Comparison of ENCODE assay signal across 8 cellular contexts in the genomic region with DNA sequence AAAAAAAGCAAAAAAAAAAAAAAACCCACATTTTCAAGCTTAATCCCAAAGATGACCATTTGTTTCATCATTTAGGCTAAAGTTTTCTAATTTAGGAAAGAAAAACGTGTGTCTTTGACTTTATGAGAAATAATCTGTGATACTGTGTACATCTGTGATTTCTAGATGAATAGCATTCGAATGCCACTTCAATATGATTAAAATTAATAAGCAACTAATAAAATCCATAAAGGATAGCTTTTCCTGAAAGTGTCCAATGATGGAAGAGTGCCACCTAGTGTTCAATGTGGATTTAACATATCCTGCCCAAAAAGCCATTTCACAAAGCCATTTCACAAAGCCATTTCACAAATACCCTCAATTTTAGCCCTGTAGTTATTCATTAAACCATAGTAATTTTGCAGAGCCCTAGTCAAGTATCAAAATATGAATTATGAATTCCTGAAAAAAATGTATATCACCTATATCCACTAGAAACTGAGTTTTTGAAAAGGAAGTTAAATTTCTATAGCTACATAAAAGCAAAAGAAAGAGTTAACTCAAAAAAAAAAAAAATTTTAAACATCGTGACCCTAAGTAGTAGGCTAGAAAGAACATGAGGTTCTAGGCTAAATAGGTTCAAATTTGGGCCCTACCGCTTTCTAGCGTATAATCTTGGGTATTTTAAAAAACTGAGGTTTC. TPM values are rescaled to one million over a fixed set of nuclear protein-coding genes. Genes with fewer than 3 reads are reported as not detected.
DNase-seq lines count a peak whose midpoint lies in the region; ATAC-seq, FAIRE-seq and TF ChIP-seq lines count a peak whose summit lies in the region.

No MANE protein-coding gene starts in this region.

- in situ Hi-C loops in brain microvascular endothelial cell (cut with HindIII; ENCODE audit: low pct_ligation_motif_present, low sequenced_read_pairs), result loop anchor here (25.0 kb wide), 1 partner anchor 736 kb away; no protein-coding TSS in a partner anchor

- no peaks in the 10 kb centered on the region for H3K27me3 ChIP-seq in BJ (ENCODE audit: control insufficient read depth, insufficient read depth, low read length)
- H3K27me3 ChIP-seq in brain microvascular endothelial cell (replicated peaks), result no peaks in the 10 kb centered on the region
- H3K27me3 ChIP-seq in left lung, result no peaks in the 10 kb centered on the region

- intact Hi-C loops in left lung (cut with DNase I), result loop anchor here in 1 of 2 donors (5.0 kb wide), 1 partner anchor 746 kb away; no protein-coding TSS in a partner anchor

- FAIRE-seq in GM12891 (lab: Jason Lieb, UNC), result peak; percentile 74

- CTCF ChIA-PET in BJ (lab: Yijun Ruan, JAX), result interaction anchor here (0.6 to 3.9 kb wide), 16 partner anchors 12 to 1006 kb away, joined by 3 to 52 read pairs (median 4); a partner anchor contains a TSS

- peak; percentile 70 for ATAC-seq in left lung
- ATAC-seq in HG03571 (IDR thresholded peaks at IDR 0.05; ENCODE audit: unreplicated experiment), result no peak
- no peak for ATAC-seq in HG03095 (IDR thresholded peaks at IDR 0.05; ENCODE audit: unreplicated experiment)

- H3K36me3 ChIP-seq in BJ (ENCODE audit: control insufficient read depth, insufficient read depth, low read length) (no peaks in the 10 kb centered on the region), brain microvascular endothelial cell (replicated peaks) (no peaks in the 10 kb centered on the region), left lung (no peaks in the 10 kb centered on the region)

- no peak overlapping the region for H3K4me3 ChIP-seq in BJ (ENCODE audit: low read depth, low read length)
- no peak overlapping the region for H3K4me3 ChIP-seq in brain microvascular endothelial cell (ENCODE audit: low read depth, low read length)
- no peak overlapping the region for H3K4me3 ChIP-seq in left lung

- TF ChIP-seq POLR2A in GM12891 (IDR thresholded peaks at IDR 0.05; ENCODE audit: low read depth, low read length), result no peak

- no peak for DNase-seq in BJ (ENCODE audit: low read depth)
- no peak for DNase-seq in GM12891 (ENCODE audit: insufficient read length, low spot score)
- DNase-seq in NCI-H345 treated with DMSO at 0.1 percent for 48 hours (lab: John Stamatoyannopoulos, UW; ENCODE audit: unreplicated experiment), result peak; percentile 27
- DNase-seq in brain microvascular endothelial cell, result peak; percentile 43
- DNase-seq in left lung, result no peak
- no peak for DNase-seq in NCI-H187 treated with DMSO at 0.1 percent for 48 hours (lab: John Stamatoyannopoulos, UW)

- no peak overlapping the region for H3K27ac ChIP-seq in brain microvascular endothelial cell
- no peak overlapping the region for H3K27ac ChIP-seq in left lung

- POLR2A ChIA-PET in BJ (lab: Charles Lee), result interaction anchor here (0.6 kb wide), 1 partner anchor 115 kb away, joined by 6 read pairs; no protein-coding TSS in a partner anchor

- no peaks in the 10 kb centered on the region for H3K9me3 ChIP-seq in left lung

- TF ChIP-seq CTCF in BJ (IDR thresholded peaks at IDR 0.05; ENCODE audit: insufficient read depth, low read depth, low read length) (peak; percentile 66), brain microvascular endothelial cell (IDR thresholded peaks at IDR 0.05; ENCODE audit: low read depth, low read length, missing control alignments) (peak; percentile 56), left lung (IDR thresholded peaks at IDR 0.05) (peak; percentile 72 to 76)

- H3K4me1 ChIP-seq in left lung, result no peaks in the 10 kb centered on the region

TF ChIP-seq in GM12891, 5 proteins besides CTCF, POLR2A, EP300 and RAD21:
- TF ChIP-seq POLR2AphosphoS5 (IDR thresholded peaks at IDR 0.05; ENCODE audit: low read depth, low read length), result no peak
- no peak for TF ChIP-seq POU2F2 (IDR thresholded peaks at IDR 0.05; ENCODE audit: low read depth, low read length)
- TF ChIP-seq PAX5 (IDR thresholded peaks at IDR 0.05; ENCODE audit: insufficient read depth, low read length, severe bottlenecking), result no peak
- no peak for TF ChIP-seq TAF1 (IDR thresholded peaks at IDR 0.05; ENCODE audit: low read depth, low read length)
- no peak for TF ChIP-seq SPI1 (IDR thresholded peaks at IDR 0.05; ENCODE audit: low read depth, low read length)
TF ChIP-seq in GM12891: peak in this region for 0.

RNA-seq across cellular contexts. Expression of a gene that starts 19.1 kb away (rescaled TPM):
- polyA plus RNA-seq in BJ (2011; rRNA removed), result 7.5 and 16.3 TPM in 2 replicates
- polyA minus RNA-seq in BJ (2011; rRNA and poly(A)+ RNA removed), result 9.1 and 12.8 TPM in 2 replicates
- 16.7 TPM for polyA plus RNA-seq in GM12891 (2012; ENCODE audit: low read depth, missing spikeins)
- total RNA-seq in left lung, result 10 to 100 TPM; 13.6 to 14.7 TPM

RNA-seq across cellular contexts. Expression of a gene that starts 19.5 kb away (rescaled TPM):
- polyA plus RNA-seq in BJ (2011; rRNA removed), result 7.7 and 19.2 TPM in 2 replicates
- 5.0 and 5.1 TPM in 2 replicates for polyA minus RNA-seq in BJ (2011; rRNA and poly(A)+ RNA removed)
- 5.6 TPM for polyA plus RNA-seq in GM12891 (2012; ENCODE audit: low read depth, missing spikeins)
- total RNA-seq in left lung, result 10 to 100 TPM; 25.3 to 26.8 TPM

Comparison
In these comparisons a context has a peak if more than half of its experiments do, and no peak if none do; other contexts are left out.
1. DNase-seq: peak in NCI-H345 treated with DMSO at 0.1 percent for 48 hours (single experiment) and brain microvascular endothelial cell (single experiment); none in BJ (single experiment), GM12891 (single experiment), left lung (0 of 2) and NCI-H187 treated with DMSO at 0.1 percent for 48 hours (single experiment).
2. Peak in every context shown above with its lines, with median percentiles within 50 percentile points of each other: CTCF ChIP-seq.